In genomic region chrX:3046253-3046909, GRCh38 we compare ENCODE assay signal across 18 cellular contexts. TPM values are rescaled to one million over a fixed set of nuclear protein-coding genes. Genes with fewer than 3 reads are reported as not detected.
DNase-seq lines count a peak whose midpoint lies in the region; ATAC-seq, FAIRE-seq and TF ChIP-seq lines count a peak whose summit lies in the region.
"Had no signal": no experiment of that assay in that cellular context is flagged by ENCODE, and none has a peak within 500 bp of the region (broad histone marks: within the 10 kb centered on the region; RNA-seq: fewer than 3 reads in every experiment).

No MANE protein-coding gene starts in this region.

- no peak for TF ChIP-seq CTCF in D721Med (IDR thresholded peaks at IDR 0.05; ENCODE audit: insufficient read depth, missing control alignments)

- no peak for FAIRE-seq in D721Med (lab: Jason Lieb, UNC)

- no peak for DNase-seq in activated T-cell treated with anti-CD3 and anti-CD28 coated beads, Interleukin-2, amount 50 U/mL, for 72 hours
- no peak for DNase-seq in activated T-cell treated with anti-CD3 and anti-CD28 coated beads, Interleukin-2, amount 50 U/mL, for 24 hours
- DNase-seq in OCI-M1 (lab: John Stamatoyannopoulos, UW) (peak; percentile 42), fibroblast of peridontal ligament (ENCODE audit: extremely low read depth) (peak; percentile 15), D721Med (ENCODE audit: insufficient read length, low spot score) (no peak), KG1 (lab: John Stamatoyannopoulos, UW) (no peak)
- DNase-seq in stimulated activated naive CD8-positive, alpha-beta T cell treated with anti-CD3 and anti-CD28 coated beads, Interleukin-15, amount 100 ng/mL, for 72 hours, result no peak
- DNase-seq in stimulated activated CD4-positive, alpha-beta T cell treated with anti-CD3 and anti-CD28 coated beads, Interleukin-1b, Interleukin-23, amount 100 ng/mL, for 48 hours, result no peak
- DNase-seq: activated gamma-delta T cell treated with Interleukin-2 at 50 U/mL for 16 hours, body of pancreas, Caco-2, hippocampal formation, NCI-H82, SJCRH30, transverse colon had no signal

- H3K27me3 Mint-ChIP-seq in activated T-cell treated with anti-CD3 and anti-CD28 coated beads, Interleukin-2, amount 50 U/mL, for 72 hours (ENCODE audit: low read depth), result no peaks in the 10 kb centered on the region
- peaks cover 5% of the 10 kb centered on the region for H3K27me3 Mint-ChIP-seq in activated T-cell treated with anti-CD3 and anti-CD28 coated beads, Interleukin-2, amount 50 U/mL, for 24 hours
- H3K27me3 Mint-ChIP-seq in stimulated activated naive CD8-positive, alpha-beta T cell treated with anti-CD3 and anti-CD28 coated beads, Interleukin-15, amount 100 ng/mL, for 72 hours, result no peaks in the 10 kb centered on the region

- H3K27ac Mint-ChIP-seq in activated T-cell treated with anti-CD3 and anti-CD28 coated beads, Interleukin-2, amount 50 U/mL, for 72 hours, result no peak overlapping the region
- H3K27ac Mint-ChIP-seq in activated T-cell treated with anti-CD3 and anti-CD28 coated beads, Interleukin-2, amount 50 U/mL, for 24 hours, result no peak overlapping the region
- H3K27ac Mint-ChIP-seq in stimulated activated naive CD8-positive, alpha-beta T cell treated with anti-CD3 and anti-CD28 coated beads, Interleukin-15, amount 100 ng/mL, for 72 hours, result no peak overlapping the region
- H3K27ac Mint-ChIP-seq: GM23338 had no signal

- peak overlapping the region; percentile 22 to 57 for H3K4me3 Mint-ChIP-seq in activated T-cell treated with anti-CD3 and anti-CD28 coated beads, Interleukin-2, amount 50 U/mL, for 72 hours
- H3K4me3 Mint-ChIP-seq in activated T-cell treated with anti-CD3 and anti-CD28 coated beads, Interleukin-2, amount 50 U/mL, for 24 hours, result no peak overlapping the region
- peak overlapping the region in 1 of 2 donors; percentile 44 for H3K4me3 Mint-ChIP-seq in stimulated activated naive CD8-positive, alpha-beta T cell treated with anti-CD3 and anti-CD28 coated beads, Interleukin-15, amount 100 ng/mL, for 72 hours
- H3K4me3 Mint-ChIP-seq: GM23338 had no signal

- H3K9me3 Mint-ChIP-seq in activated T-cell treated with anti-CD3 and anti-CD28 coated beads, Interleukin-2, amount 50 U/mL, for 72 hours, result no peaks in the 10 kb centered on the region
- H3K9me3 Mint-ChIP-seq in activated T-cell treated with anti-CD3 and anti-CD28 coated beads, Interleukin-2, amount 50 U/mL, for 24 hours, result no peaks in the 10 kb centered on the region
- no peaks in the 10 kb centered on the region for H3K9me3 Mint-ChIP-seq in stimulated activated naive CD8-positive, alpha-beta T cell treated with anti-CD3 and anti-CD28 coated beads, Interleukin-15, amount 100 ng/mL, for 72 hours

- H3K4me1 Mint-ChIP-seq in activated T-cell treated with anti-CD3 and anti-CD28 coated beads, Interleukin-2, amount 50 U/mL, for 72 hours (ENCODE audit: low read depth), result peaks cover 5% of the 10 kb centered on the region
- peaks cover 3% of the 10 kb centered on the region for H3K4me1 Mint-ChIP-seq in activated T-cell treated with anti-CD3 and anti-CD28 coated beads, Interleukin-2, amount 50 U/mL, for 24 hours (ENCODE audit: low read depth)
- H3K4me1 Mint-ChIP-seq in stimulated activated naive CD8-positive, alpha-beta T cell treated with anti-CD3 and anti-CD28 coated beads, Interleukin-15, amount 100 ng/mL, for 72 hours, result peaks cover 6% of the 10 kb centered on the region
- H3K4me1 Mint-ChIP-seq: GM23338 had no signal

- peak in 1 of 2 donors; percentile 49 for ATAC-seq in activated T-cell treated with anti-CD3 and anti-CD28 coated beads, Interleukin-2, amount 50 U/mL, for 72 hours (replicated peaks in 1 of 2)
- ATAC-seq in stimulated activated naive CD8-positive, alpha-beta T cell treated with anti-CD3 and anti-CD28 coated beads, Interleukin-15, amount 100 ng/mL, for 72 hours, result peak; percentile 50
- ATAC-seq: body of pancreas, GM23338 had no signal

- H3K36me3 Mint-ChIP-seq in activated T-cell treated with anti-CD3 and anti-CD28 coated beads, Interleukin-2, amount 50 U/mL, for 72 hours (ENCODE audit: insufficient read depth in 2 of 2), result no peaks in the 10 kb centered on the region
- no peaks in the 10 kb centered on the region for H3K36me3 Mint-ChIP-seq in activated T-cell treated with anti-CD3 and anti-CD28 coated beads, Interleukin-2, amount 50 U/mL, for 24 hours (ENCODE audit: low read depth)

RNA-seq across cellular contexts. Expression of gene ARSF, which starts 5.1 kb away (rescaled TPM):
- not detected for total RNA-seq in activated T-cell treated with anti-CD3 and anti-CD28 coated beads, Interleukin-2, amount 50 U/mL, for 72 hours
- total RNA-seq: Caco-2, dermis microvascular lymphatic vessel endothelial cell, GM23338, myocyte, transverse colon had no signal

RNA-seq across cellular contexts. Expression of gene ARSH, which starts 40.0 kb away (rescaled TPM):
- not detected for total RNA-seq in activated T-cell treated with anti-CD3 and anti-CD28 coated beads, Interleukin-2, amount 50 U/mL, for 72 hours
- total RNA-seq: body of pancreas, Caco-2, dermis microvascular lymphatic vessel endothelial cell, GM23338, myocyte, SJCRH30, transverse colon had no signal

Comparison
In these comparisons a context has a peak if more than half of its experiments do, and no peak if none do; other contexts are left out.
1. DNase-seq: peak in OCI-M1 (single experiment) and fibroblast of peridontal ligament (single experiment); none in activated T-cell treated with anti-CD3 and anti-CD28 coated beads, Interleukin-2, amount 50 U/mL, for 72 hours (0 of 2), activated T-cell treated with anti-CD3 and anti-CD28 coated beads, Interleukin-2, amount 50 U/mL, for 24 hours (single experiment), stimulated activated naive CD8-positive, alpha-beta T cell treated with anti-CD3 and anti-CD28 coated beads, Interleukin-15, amount 100 ng/mL, for 72 hours (0 of 2), D721Med (single experiment), KG1 (single experiment) and stimulated activated CD4-positive, alpha-beta T cell treated with anti-CD3 and anti-CD28 coated beads, Interleukin-1b, Interleukin-23, amount 100 ng/mL, for 48 hours (single experiment).